11 cellular contexts compared by ENCODE assay signal in the genomic region with DNA sequence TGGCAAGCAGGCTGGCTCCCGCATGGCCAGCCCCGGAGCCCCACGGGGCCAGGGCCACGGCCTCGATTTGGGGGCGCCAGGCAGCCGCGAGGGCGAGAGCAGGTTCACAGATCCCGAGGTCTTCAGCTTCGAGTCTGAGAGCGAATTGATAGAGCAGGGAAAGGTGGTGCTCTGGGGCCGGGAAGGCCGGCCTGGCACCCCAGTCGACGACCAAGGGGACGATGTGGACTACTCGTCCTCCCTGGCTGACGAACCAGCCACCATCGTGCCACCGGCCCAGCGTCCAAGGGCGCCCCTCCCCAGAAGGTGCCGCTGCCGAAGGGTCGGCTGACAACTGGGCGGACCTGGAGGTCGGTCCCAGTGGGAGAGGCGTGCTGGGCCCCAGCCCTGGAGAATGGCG. TPM values are rescaled to one million over a fixed set of nuclear protein-coding genes. Genes with fewer than 3 reads are reported as not detected.
"Had no signal": no experiment of that assay in that cellular context is flagged by ENCODE, and none has a peak within 500 bp of the region (broad histone marks: within the 10 kb centered on the region; RNA-seq: fewer than 3 reads in every experiment).

No MANE protein-coding gene starts in this region.

RNA-seq across cellular contexts. Expression of a gene that starts 1.1 kb away (rescaled TPM):
- total RNA-seq: activated CD4-positive, alpha-beta memory T cell treated with anti-CD3 and anti-CD28 coated beads for 36 hours; activated CD4-positive, alpha-beta T cell treated with anti-CD3 and anti-CD28 coated beads, Interleukin-2, amount 10 ng/mL, durations not matched to agents 7 days and 5 days; activated CD8-positive, alpha-beta memory T cell treated with anti-CD3 and anti-CD28 coated beads for 36 hours; activated naive CD4-positive, alpha-beta T cell treated with anti-CD3 and anti-CD28 coated beads, Interleukin-2, amount 50 U/mL, for 72 hours; cardiac muscle cell; LHCN-M2; M059J; PC-3; T-helper 17 cell; WTC11 had no signal
- polyA plus RNA-seq: cardiac muscle cell, IgD-negative memory B cell had no signal

RNA-seq across cellular contexts. Expression of a gene that starts 44.0 kb away (rescaled TPM):
- total RNA-seq: activated CD4-positive, alpha-beta memory T cell treated with anti-CD3 and anti-CD28 coated beads for 36 hours; activated CD4-positive, alpha-beta T cell treated with anti-CD3 and anti-CD28 coated beads, Interleukin-2, amount 10 ng/mL, durations not matched to agents 7 days and 5 days; activated CD8-positive, alpha-beta memory T cell treated with anti-CD3 and anti-CD28 coated beads for 36 hours; activated naive CD4-positive, alpha-beta T cell treated with anti-CD3 and anti-CD28 coated beads, Interleukin-2, amount 50 U/mL, for 72 hours; cardiac muscle cell; LHCN-M2; M059J; PC-3; T-helper 17 cell; WTC11 had no signal
- polyA plus RNA-seq: cardiac muscle cell, IgD-negative memory B cell had no signal
